In genomic region chr10:101780818-101781654, GRCh38 we compare ENCODE assay signal across 8 cellular contexts. TPM values are rescaled to one million over a fixed set of nuclear protein-coding genes. Genes with fewer than 3 reads are reported as not detected.
DNase-seq lines count a peak whose midpoint lies in the region; ATAC-seq and TF ChIP-seq lines count a peak whose summit lies in the region.

No MANE protein-coding gene starts in this region.

- H3K9me2 ChIP-seq in Loucy (replicated peaks; ENCODE audit: low read depth, low read length) (no peaks in the 10 kb centered on the region), hepatocyte (replicated peaks; ENCODE audit: insufficient read depth) (no peaks in the 10 kb centered on the region)

- peaks cover 15% of the 10 kb centered on the region; the same call in 1 of the 2 replicates for H3K36me3 ChIP-seq in Loucy (ENCODE audit: insufficient read depth, low read length)
- H3K36me3 ChIP-seq in hepatocyte (replicated peaks; ENCODE audit: insufficient read depth, low read depth) = no peaks in the 10 kb centered on the region
- peaks cover 3% of the 10 kb centered on the region for H3K36me3 ChIP-seq in smooth muscle cell (ENCODE audit: low read depth)

- WGBS in hepatocyte (ENCODE audit: low lambda C conversion rate, missing lambda C conversion rate) = 43% methylated on average over 14 of the region's 14 CpGs
- WGBS in smooth muscle cell (ENCODE audit: low lambda C conversion rate) = 46% methylated on average over 14 of the region's 14 CpGs

- H3K27ac ChIP-seq in hepatocyte (no peak overlapping the region), smooth muscle cell (ENCODE audit: low read depth) (no peak overlapping the region)

- H3K4me3 ChIP-seq in Loucy (ENCODE audit: low read length, poor library complexity, severe bottlenecking) (no peak overlapping the region), hepatocyte (no peak overlapping the region), smooth muscle cell (no peak overlapping the region)

- H3K27me3 Mint-ChIP-seq in T-helper 1 cell treated with Interleukin-12 subunit alpha and Interleukin-12 subunit beta and Interleukin-4 antibody, amounts not matched to agents 30 μg/mL and 1 μg/mL, for 36 hours (ENCODE audit: low read depth) = peaks cover 29% of the 10 kb centered on the region

- no peak overlapping the region for H2AFZ ChIP-seq in Loucy (ENCODE audit: low read length)
- no peak overlapping the region for H2AFZ ChIP-seq in hepatocyte
- H2AFZ ChIP-seq in smooth muscle cell (ENCODE audit: low read depth) = no peak overlapping the region

- H3K4me3 Mint-ChIP-seq in T-helper 1 cell treated with Interleukin-12 subunit alpha and Interleukin-12 subunit beta and Interleukin-4 antibody, amounts not matched to agents 30 μg/mL and 1 μg/mL, for 36 hours = peak overlapping the region; percentile 56

- peak; percentile 93 for TF ChIP-seq CTCF in Loucy (conservative IDR thresholded peaks at IDR 0.05; ENCODE audit: low read length)
- peak; percentile 82 for TF ChIP-seq CTCF in hepatocyte (IDR thresholded peaks at IDR 0.05; ENCODE audit: poor library complexity)
- peak; percentile 78 for TF ChIP-seq CTCF in smooth muscle cell (IDR thresholded peaks at IDR 0.05; ENCODE audit: borderline replicate concordance, insufficient read depth, poor library complexity, severe bottlenecking)

- H4K20me1 ChIP-seq in Loucy (ENCODE audit: insufficient read depth, low read length, poor library complexity, severe bottlenecking) (peaks cover 5% of the 10 kb centered on the region), hepatocyte (ENCODE audit: insufficient read depth, poor library complexity, severe bottlenecking) (no peaks in the 10 kb centered on the region), smooth muscle cell (ENCODE audit: low read depth) (peaks cover 52% of the 10 kb centered on the region)

- peaks cover 12% of the 10 kb centered on the region for H3K4me1 ChIP-seq in Loucy (ENCODE audit: insufficient read depth, low read length, poor library complexity, severe bottlenecking)
- peaks cover 29% of the 10 kb centered on the region for H3K4me1 ChIP-seq in hepatocyte (ENCODE audit: insufficient read depth)
- H3K4me1 ChIP-seq in smooth muscle cell (ENCODE audit: low read depth) = peaks cover 20% of the 10 kb centered on the region

- H3K27me3 ChIP-seq in Loucy (ENCODE audit: insufficient read depth, low read length, poor library complexity, severe bottlenecking) = no peaks in the 10 kb centered on the region
- peaks cover 34% of the 10 kb centered on the region for H3K27me3 ChIP-seq in hepatocyte
- H3K27me3 ChIP-seq in smooth muscle cell (ENCODE audit: low read depth) = peaks cover 38% of the 10 kb centered on the region

- H3K36me3 Mint-ChIP-seq in T-helper 1 cell treated with Interleukin-12 subunit alpha and Interleukin-12 subunit beta and Interleukin-4 antibody, amounts not matched to agents 30 μg/mL and 1 μg/mL, for 36 hours (ENCODE audit: low read depth) = peaks cover 19% of the 10 kb centered on the region

- H3F3A ChIP-seq in Loucy (ENCODE audit: low read depth) (no peaks in the 10 kb centered on the region), smooth muscle cell (ENCODE audit: low read depth) (peaks cover 23% of the 10 kb centered on the region)

- H3K9me3 ChIP-seq in Loucy (ENCODE audit: insufficient read depth, low read depth, low read length) (no peaks in the 10 kb centered on the region), hepatocyte (ENCODE audit: low read depth) (no peaks in the 10 kb centered on the region), smooth muscle cell (replicated peaks; ENCODE audit: low read depth) (no peaks in the 10 kb centered on the region)

- H3K9ac ChIP-seq in Loucy (ENCODE audit: low read depth, low read length, poor library complexity, severe bottlenecking) (no peak overlapping the region), smooth muscle cell (ENCODE audit: low read depth) (no peak overlapping the region)

- peak overlapping the region; percentile 95 for H3K4me2 ChIP-seq in Loucy (ENCODE audit: low read depth, low read length, poor library complexity, severe bottlenecking)
- no peak overlapping the region for H3K4me2 ChIP-seq in hepatocyte
- H3K4me2 ChIP-seq in smooth muscle cell = peak overlapping the region; percentile 92

- H3K27ac Mint-ChIP-seq in T-helper 1 cell treated with Interleukin-12 subunit alpha and Interleukin-12 subunit beta and Interleukin-4 antibody, amounts not matched to agents 30 μg/mL and 1 μg/mL, for 36 hours = no peak overlapping the region

- no peaks in the 10 kb centered on the region for H3K9me3 Mint-ChIP-seq in T-helper 1 cell treated with Interleukin-12 subunit alpha and Interleukin-12 subunit beta and Interleukin-4 antibody, amounts not matched to agents 30 μg/mL and 1 μg/mL, for 36 hours

- H3K4me1 Mint-ChIP-seq in T-helper 1 cell treated with Interleukin-12 subunit alpha and Interleukin-12 subunit beta and Interleukin-4 antibody, amounts not matched to agents 30 μg/mL and 1 μg/mL, for 36 hours (ENCODE audit: low read depth) = peaks cover 45% of the 10 kb centered on the region

- ATAC-seq in HG03439 (IDR thresholded peaks at IDR 0.05; ENCODE audit: unreplicated experiment) = no peak

- peaks cover 14% of the 10 kb centered on the region; the same call in 1 of the 2 replicates for H3K79me2 ChIP-seq in Loucy (ENCODE audit: insufficient read depth, low read length)
- no peaks in the 10 kb centered on the region for H3K79me2 ChIP-seq in hepatocyte
- no peaks in the 10 kb centered on the region for H3K79me2 ChIP-seq in smooth muscle cell (ENCODE audit: low read depth)

- DNase-seq in NCI-H1417 (lab: John Stamatoyannopoulos, UW) (peak; percentile 17 to 60 (median 19)), NCI-H1417 treated with DMSO at 0.1 percent for 48 hours (lab: John Stamatoyannopoulos, UW) (no peak), amniotic epithelial cell (ENCODE audit: low read depth) (peak; percentile 38), hepatocyte (ENCODE audit: low spot score) (peak; percentile 84), smooth muscle cell (lab: John Stamatoyannopoulos, UW; ENCODE audit: unreplicated experiment) (peak; percentile 17)

RNA-seq across cellular contexts. Expression of gene NPM3, which starts 2.2 kb away (rescaled TPM):
- total RNA-seq in hepatocyte (69.4 and 71.6 TPM in 2 replicates), smooth muscle cell (65.0 and 82.0 TPM in 2 replicates)
- polyA plus RNA-seq in hepatocyte (4.0 and 5.1 TPM in 2 replicates), smooth muscle cell (10.2 and 10.5 TPM in 2 replicates)

RNA-seq across cellular contexts. Expression of gene FGF8, which starts 5.1 kb away (rescaled TPM):
- total RNA-seq in hepatocyte (not detected in 2 replicates), smooth muscle cell (not detected in 2 replicates)
- polyA plus RNA-seq in hepatocyte (not detected in 2 replicates), smooth muscle cell (not detected in 2 replicates)

RNA-seq across cellular contexts. Expression of gene OGA, which starts 37.2 kb away (rescaled TPM):
- 66.4 and 76.8 TPM in 2 replicates for total RNA-seq in hepatocyte
- 46.1 and 55.7 TPM in 2 replicates for polyA plus RNA-seq in hepatocyte
- total RNA-seq in smooth muscle cell = 98.6 and 135 TPM in 2 replicates
- 54.8 and 78.5 TPM in 2 replicates for polyA plus RNA-seq in smooth muscle cell
